15 cellular contexts compared by ENCODE assay signal in the genomic region with DNA sequence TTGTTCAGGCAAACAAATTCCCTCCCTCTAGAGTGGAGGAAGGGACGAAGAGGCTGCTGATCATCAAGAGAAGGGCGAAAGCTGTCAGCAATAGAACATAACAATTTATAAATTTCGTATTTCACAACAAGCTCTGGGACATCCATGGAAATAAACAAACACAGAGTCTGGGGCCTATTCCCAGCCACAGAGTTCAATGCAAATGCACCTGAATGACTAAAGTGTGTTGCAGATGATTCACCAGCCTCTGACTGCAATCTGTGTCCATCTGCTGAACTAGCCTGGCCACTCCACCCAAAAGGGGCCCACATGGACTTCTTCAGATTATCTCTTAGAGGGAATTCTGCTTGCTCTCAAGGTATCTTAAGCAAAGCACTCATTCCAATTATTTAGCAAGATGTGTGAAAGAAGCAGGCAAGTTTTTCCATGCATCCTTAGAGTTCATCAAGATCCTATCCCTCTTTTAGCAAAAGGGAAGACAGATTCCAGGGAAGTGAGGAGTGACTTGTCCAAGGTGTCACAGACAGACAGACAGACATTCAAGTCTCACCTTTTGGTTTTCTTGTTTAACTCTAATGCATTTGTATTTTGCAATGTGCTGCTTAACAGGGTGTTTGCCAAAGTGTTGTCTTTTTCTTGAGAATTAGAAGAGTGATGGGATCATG.
A peak's percentile ranks its signal among the peaks of the same experiment; 100 is the strongest.
DNase-seq lines count a peak whose midpoint lies in the region; ATAC-seq, FAIRE-seq and TF ChIP-seq lines count a peak whose summit lies in the region.
"Had no signal": no experiment of that assay in that cellular context is flagged by ENCODE, and none has a peak within 500 bp of the region (broad histone marks: within the 10 kb centered on the region; RNA-seq: fewer than 3 reads in every experiment).

No MANE protein-coding gene starts in this region.

- H3K36me3 ChIP-seq in IMR-90 (ENCODE audit: control insufficient read depth, insufficient read depth, low read length) (no peaks in the 10 kb centered on the region), bronchial epithelial cell (ENCODE audit: control insufficient read depth, insufficient read depth, low read length) (no peaks in the 10 kb centered on the region), iPS-18a (ENCODE audit: control insufficient read depth, low read depth, low read length) (no peaks in the 10 kb centered on the region)
- H3K36me3 ChIP-seq: SJSA1 had no signal

- H3K18ac ChIP-seq in IMR-90 (ENCODE audit: low read depth, low read length): peak overlapping the region; percentile 41; the same call in 1 of the 2 replicates

- no peak overlapping the region for H2AK9ac ChIP-seq in IMR-90 (replicated peaks; ENCODE audit: low read depth, low read length, poor library complexity)

- H3K4ac ChIP-seq in IMR-90 (ENCODE audit: low read depth, low read length): peak overlapping the region; percentile 52

- DNase-seq in AG04450 (ENCODE audit: low read depth, low spot score) (peak; percentile 69), IMR-90 (peak; percentile 92), bronchial epithelial cell (ENCODE audit: low read depth) (peak; percentile 88), NCI-H1694 treated with DMSO at 0.1 percent for 48 hours (lab: John Stamatoyannopoulos, UW) (no peak), C1 segment of cervical spinal cord (lab: John Stamatoyannopoulos, UW) (no peak)
- no peak for DNase-seq in naive thymus-derived CD8-positive, alpha-beta T cell
- DNase-seq: DND-41; effector CD4-positive, alpha-beta T cell; NCI-H1092 treated with DMSO at 0.1 percent for 48 hours; NCI-H69 had no signal

- WGBS in IMR-90 (ENCODE audit: extremely low coverage in 2 of 2, insufficient read length in 1 of 2), 2 experiments: no CpG with 5 or more reads among the region's 3 CpGs

- H3K27ac Mint-ChIP-seq in naive thymus-derived CD8-positive, alpha-beta T cell: no peak overlapping the region
- H3K27ac Mint-ChIP-seq: memory B cell had no signal

- H3K4me1 Mint-ChIP-seq in naive thymus-derived CD8-positive, alpha-beta T cell: peaks cover 0 to 5% (median 0%) of the 10 kb centered on the region in 4 donors
- H3K4me1 Mint-ChIP-seq: memory B cell had no signal

- ATAC-seq in IMR-90 (ENCODE audit: low read depth): peak; percentile 82
- no peak for ATAC-seq in naive thymus-derived CD8-positive, alpha-beta T cell
- no peak for ATAC-seq in HG03139 (IDR thresholded peaks at IDR 0.05; ENCODE audit: unreplicated experiment)

- peaks cover 5% of the 10 kb centered on the region; the same call in 1 of the 2 replicates for H3K9me1 ChIP-seq in IMR-90 (ENCODE audit: insufficient read depth, low read length)

- H3K56ac ChIP-seq in IMR-90 (ENCODE audit: extremely low read depth, insufficient read depth, low read length): no peak overlapping the region

- peaks cover 0 to 13% (median 0%) of the 10 kb centered on the region in 5 donors for H3K27me3 Mint-ChIP-seq in naive thymus-derived CD8-positive, alpha-beta T cell
- H3K27me3 Mint-ChIP-seq: memory B cell had no signal

- peak; percentile 60 for FAIRE-seq in bronchial epithelial cell (lab: Jason Lieb, UNC)

- H3K4me1 ChIP-seq in IMR-90 (ENCODE audit: control insufficient read depth, insufficient read depth, low read length) (peaks cover 6% of the 10 kb centered on the region), iPS-18a (ENCODE audit: control insufficient read depth, low read depth, low read length) (peaks cover 21% of the 10 kb centered on the region)

- no peaks in the 10 kb centered on the region for H4K20me1 ChIP-seq in IMR-90 (ENCODE audit: insufficient read depth, low read length)

- no TSS peak for BruUV-seq in IMR-90 (replicated peaks; lab: Mats Ljungman, UMichigan)

- no peak overlapping the region for H3K4me3 ChIP-seq in AG04450 (ENCODE audit: low read depth, low read length)
- H3K4me3 ChIP-seq in IMR-90 (ENCODE audit: insufficient read depth, low read depth, low read length): no peak overlapping the region
- no peak overlapping the region for H3K4me3 ChIP-seq in bronchial epithelial cell (ENCODE audit: low read depth, low read length)
- peak overlapping the region; percentile 69 for H3K4me3 ChIP-seq in iPS-18a (ENCODE audit: low read length)
- H3K4me3 ChIP-seq: SJSA1 had no signal

- H2BK120ac ChIP-seq in IMR-90 (ENCODE audit: low read depth, low read length): peak overlapping the region; percentile 69

- no peak for TF ChIP-seq RAD21 in IMR-90 (IDR thresholded peaks at IDR 0.05; ENCODE audit: low read length)

- H3K9me3 ChIP-seq in AG04450 (ENCODE audit: control insufficient read depth, insufficient read depth, low read length) (no peaks in the 10 kb centered on the region), IMR-90 (ENCODE audit: control insufficient read depth, insufficient read depth, low read length) (no peaks in the 10 kb centered on the region), iPS-18a (ENCODE audit: control insufficient read depth, low read depth, low read length) (no peaks in the 10 kb centered on the region)
- H3K9me3 ChIP-seq: SJSA1 had no signal

- no peak overlapping the region for H3K9ac ChIP-seq in IMR-90 (ENCODE audit: low read depth, low read length)
- H3K9ac ChIP-seq in iPS-18a (ENCODE audit: low read length): no peak overlapping the region

- in situ Hi-C loops in IMR-90 (cut with MboI; ENCODE audit: low sequenced_read_pairs): no loop called here

- peaks cover 0 to 10% (median 3%) of the 10 kb centered on the region in 9 donors for H3K9me3 Mint-ChIP-seq in naive thymus-derived CD8-positive, alpha-beta T cell

- dilution Hi-C loops in IMR-90 (cut with HindIII; ENCODE audit: low sequenced_read_pairs, unreplicated experiment): no loop called here

- H4K5ac ChIP-seq in IMR-90 (ENCODE audit: low read depth, low read length): peak overlapping the region; percentile 13; the same call in 1 of the 2 replicates

- no peak for TF ChIP-seq POLR2A in IMR-90 (IDR thresholded peaks at IDR 0.05; ENCODE audit: low read depth, low read length)

- H3K36me3 Mint-ChIP-seq in naive thymus-derived CD8-positive, alpha-beta T cell: no peaks in the 10 kb centered on the region
- H3K36me3 Mint-ChIP-seq: memory B cell had no signal

- CTCF ChIA-PET in AG04450 (lab: Charles Lee): no interaction called here
- CTCF ChIA-PET in IMR-90 (lab: Yijun Ruan, JAX): no interaction called here

- H2BK15ac ChIP-seq in IMR-90 (ENCODE audit: low read depth, low read length): peak overlapping the region; percentile 33; the same call in 1 of the 3 replicates

- peak overlapping the region; percentile 74 for H4K91ac ChIP-seq in IMR-90 (ENCODE audit: insufficient read depth, low read depth, low read length)

- H2BK5ac ChIP-seq in IMR-90 (ENCODE audit: low read depth, low read length, poor library complexity, severe bottlenecking): peak overlapping the region; percentile 26

- peak overlapping the region; percentile 73 for H2BK20ac ChIP-seq in IMR-90 (ENCODE audit: low read depth, low read length)

- no peak overlapping the region for H2AFZ ChIP-seq in IMR-90 (replicated peaks; ENCODE audit: low read length, poor library complexity)

- H4K8ac ChIP-seq in IMR-90 (ENCODE audit: low read depth in 2 of 2, low read length in 2 of 2): peak overlapping the region in 1 of 2 experiments; percentile 11; a peak in 1 of 4 replicates

- H3K23ac ChIP-seq in IMR-90 (ENCODE audit: low read depth, low read length): no peak overlapping the region

- intact Hi-C loops in IMR-90 (cut with micrococcal nuclease): loop anchor here (5.0 kb wide), 2 partner anchors 253 to 312 kb away; no protein-coding TSS in a partner anchor

- H3K79me1 ChIP-seq in IMR-90 (ENCODE audit: low read depth in 1 of 2, low read length in 2 of 2): no peaks in the 10 kb centered on the region

- H2AK5ac ChIP-seq in IMR-90 (ENCODE audit: low read depth, low read length): peak overlapping the region; percentile 6; the same call in 1 of the 2 replicates

- no peak for TF ChIP-seq CTCF in AG04450 (IDR thresholded peaks at IDR 0.05; ENCODE audit: low read depth, low read length)
- TF ChIP-seq CTCF in IMR-90 (conservative IDR thresholded peaks at IDR 0.05; ENCODE audit: low read depth, low read length): no peak
- no peak for TF ChIP-seq CTCF in bronchial epithelial cell (IDR thresholded peaks at IDR 0.05; ENCODE audit: insufficient read depth, low read length, severe bottlenecking)

- H3K27ac ChIP-seq in AG04450 (ENCODE audit: low read depth, low read length) (no peak overlapping the region), IMR-90 (ENCODE audit: insufficient read depth, low read length) (no peak overlapping the region), iPS-18a (ENCODE audit: low read length) (no peak overlapping the region)
- H3K27ac ChIP-seq: SJSA1, VCaP had no signal

- H3K27me3 ChIP-seq in AG04450 (ENCODE audit: control insufficient read depth, insufficient read depth, low read length): no peaks in the 10 kb centered on the region
- H3K27me3 ChIP-seq in IMR-90 (ENCODE audit: control insufficient read depth, insufficient read depth, low read length): no peaks in the 10 kb centered on the region
- no peaks in the 10 kb centered on the region for H3K27me3 ChIP-seq in bronchial epithelial cell (ENCODE audit: control insufficient read depth, insufficient read depth, low read length)
- no peaks in the 10 kb centered on the region for H3K27me3 ChIP-seq in iPS-18a (ENCODE audit: control insufficient read depth, insufficient read depth, low read length)
- H3K27me3 ChIP-seq: SJSA1 had no signal

- POLR2A ChIA-PET in AG04450 (lab: Yijun Ruan, JAX): interaction anchor here (0.6 to 1.3 kb wide), 2 partner anchors 99 to 308 kb away, joined by 3 read pairs; partner anchors contain the start of gene PAPPA
- POLR2A ChIA-PET in IMR-90 (lab: Charles Lee; ENCODE audit: unreplicated experiment): no interaction called here
- POLR2A ChIA-PET in naive thymus-derived CD8-positive, alpha-beta T cell (lab: Charles Lee): no interaction called here

- H3K4me2 ChIP-seq in IMR-90 (ENCODE audit: low read depth, low read length): peak overlapping the region; percentile 9; the same call in 1 of the 2 replicates

- no peak overlapping the region for H3K4me3 Mint-ChIP-seq in naive thymus-derived CD8-positive, alpha-beta T cell
- H3K4me3 Mint-ChIP-seq: memory B cell had no signal

- H3K14ac ChIP-seq in IMR-90 (replicated peaks; ENCODE audit: low read depth, low read length): peak overlapping the region; percentile 57; the same call in 1 of the 2 replicates

TF ChIP-seq in IMR-90, 13 proteins besides CTCF, POLR2A, EP300 and RAD21:
- TF ChIP-seq FOS (IDR thresholded peaks at IDR 0.05; ENCODE audit: low read depth, low read length) (peak; percentile 87; the same call in 1 of the 2 replicates), CEBPB (IDR thresholded peaks at IDR 0.05; ENCODE audit: low read depth, low read length) (peak; percentile 89), BHLHE40 (IDR thresholded peaks at IDR 0.05; ENCODE audit: low read depth, low read length) (0 out of 2 replicates have a peak, but pooled peaks have one; percentile 30), USF2 (IDR thresholded peaks at IDR 0.05; ENCODE audit: low read depth, low read length) (no peak)
TF ChIP-seq in IMR-90: peak in this region for 3.

Comparison
In these comparisons a context has a peak if more than half of its experiments do, and no peak if none do; other contexts are left out.
1. DNase-seq: peak in AG04450 (single experiment), IMR-90 (single experiment) and bronchial epithelial cell (single experiment); none in NCI-H1694 treated with DMSO at 0.1 percent for 48 hours (single experiment), C1 segment of cervical spinal cord (0 of 14) and naive thymus-derived CD8-positive, alpha-beta T cell (0 of 10).